Comparison of ENCODE assay signal across 8 cellular contexts in genomic region chr14:56195727-56196126, GRCh38.
DNase-seq lines count a peak whose midpoint lies in the region; ATAC-seq lines count a peak whose summit lies in the region.

No MANE protein-coding gene starts in this region.

- ATAC-seq in GM19452 (IDR thresholded peaks at IDR 0.05; ENCODE audit: unreplicated experiment) (peak; percentile 82), HG03457 (IDR thresholded peaks at IDR 0.05; ENCODE audit: unreplicated experiment) (peak; percentile 77), left cardiac atrium (peak; percentile 12 to 43), GM18520 (IDR thresholded peaks at IDR 0.05; ENCODE audit: unreplicated experiment) (no peak), HG03280 (IDR thresholded peaks at IDR 0.05; ENCODE audit: unreplicated experiment) (no peak)

- intact Hi-C loops in left cardiac atrium (cut with DNase I) = no loop called here

- peak; percentile 64 for DNase-seq in EH (ENCODE audit: low read depth)
- peak; percentile 93 to 95 for DNase-seq in SHP77 (lab: John Stamatoyannopoulos, UW)
- no peak for DNase-seq in left cardiac atrium
- no peak for DNase-seq in stimulated activated naive CD4-positive, alpha-beta T cell treated with Interleukin-2 at 50 U/mL for 16 hours (lab: John Stamatoyannopoulos, UW)

Comparison
In these comparisons a context has a peak if more than half of its experiments do, and no peak if none do; other contexts are left out.
1. DNase-seq: peak in EH (single experiment) and SHP77 (2 of 2); none in left cardiac atrium (single experiment) and stimulated activated naive CD4-positive, alpha-beta T cell treated with Interleukin-2 at 50 U/mL for 16 hours (single experiment).
2. ATAC-seq: peak in GM19452 (single experiment), HG03457 (single experiment) and left cardiac atrium (2 of 2); none in GM18520 (single experiment) and HG03280 (single experiment).